In the genomic region with DNA sequence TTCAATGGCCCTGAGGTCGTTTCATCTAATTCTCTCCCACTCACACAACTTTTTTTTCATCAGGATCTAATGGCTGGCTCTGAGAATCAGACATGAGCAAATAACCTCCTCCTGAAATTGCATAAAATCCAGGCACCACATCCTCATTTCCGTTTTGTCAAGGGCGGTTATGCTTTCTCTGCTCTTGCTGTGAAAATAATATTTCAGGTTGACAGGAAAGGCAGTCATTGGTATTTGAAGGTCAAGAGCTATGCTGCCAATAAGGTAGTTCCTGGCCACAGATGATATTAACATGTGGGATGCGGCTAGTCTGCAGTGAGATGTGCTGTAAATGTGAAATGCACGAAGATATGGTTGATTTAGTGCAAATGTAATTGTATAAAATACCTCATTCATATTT, we compare ENCODE assay signal across 18 cellular contexts.
A peak's percentile ranks its signal among the peaks of the same experiment; 100 is the strongest.
DNase-seq lines count a peak whose midpoint lies in the region; ATAC-seq and TF ChIP-seq lines count a peak whose summit lies in the region.
"Had no signal": no experiment of that assay in that cellular context is flagged by ENCODE, and none has a peak within 500 bp of the region (broad histone marks: within the 10 kb centered on the region; RNA-seq: fewer than 3 reads in every experiment).

No MANE protein-coding gene starts in this region.

- H3K9ac ChIP-seq in mammary epithelial cell (ENCODE audit: insufficient read depth, low read length), result no peak overlapping the region
- H3K9ac ChIP-seq: BLaER1, GM23248 had no signal

- TF ChIP-seq CTCF in mammary epithelial cell (conservative IDR thresholded peaks at IDR 0.05 in 1 of 2, IDR thresholded peaks at IDR 0.05 in 1 of 2; ENCODE audit: extremely low read depth in 1 of 2, insufficient read depth in 1 of 2, low read depth in 1 of 2, low read length in 2 of 2) (no peak), MCF 10A (IDR thresholded peaks at IDR 0.05; ENCODE audit: unreplicated experiment) (no peak), esophagus muscularis mucosa (IDR thresholded peaks at IDR 0.05) (no peak), omental fat pad (IDR thresholded peaks at IDR 0.05) (no peak)

- peaks cover 19% of the 10 kb centered on the region for H3K4me1 Mint-ChIP-seq in MCF 10A (ENCODE audit: insufficient read depth, unreplicated experiment)
- H3K4me1 Mint-ChIP-seq: B cell had no signal

- no peak overlapping the region for H3K4me2 ChIP-seq in mammary epithelial cell (ENCODE audit: insufficient read depth, low read depth, low read length)
- H3K4me2 ChIP-seq: BLaER1 had no signal

- intact Hi-C loops in mammary epithelial cell (cut with micrococcal nuclease), result no loop called here
- intact Hi-C loops in MCF 10A (cut with micrococcal nuclease), result no loop called here
- intact Hi-C loops in esophagus muscularis mucosa (cut with DNase I), result no loop called here

- H3K27me3 ChIP-seq in mammary epithelial cell (ENCODE audit: insufficient read depth, low read length) (no peaks in the 10 kb centered on the region), esophagus muscularis mucosa (no peaks in the 10 kb centered on the region)
- H3K27me3 ChIP-seq: BLaER1 had no signal

- no peak for DNase-seq in mammary epithelial cell
- DNase-seq in MCF 10A (ENCODE audit: unreplicated experiment), result no peak
- peak; percentile 24 for DNase-seq in esophagus muscularis mucosa (ENCODE audit: extremely low spot score)
- no peak for DNase-seq in omental fat pad (ENCODE audit: low spot score)
- DNase-seq in NCI-H1417 (lab: John Stamatoyannopoulos, UW), result no peak
- DNase-seq: Caco-2; CD4-positive, CD25-positive, alpha-beta regulatory T cell; CD8-positive, alpha-beta T cell; DMS153; DND-41; GM23248; H7; HCEC 1CT had no signal

- H4K20me1 ChIP-seq in mammary epithelial cell (ENCODE audit: insufficient read depth, low read length), result no peaks in the 10 kb centered on the region
- H4K20me1 ChIP-seq: BLaER1 had no signal

- no peak overlapping the region for H3K27ac Mint-ChIP-seq in MCF 10A (ENCODE audit: low read depth, unreplicated experiment)
- H3K27ac Mint-ChIP-seq: B cell; CD4-positive, CD25-positive, alpha-beta regulatory T cell; CD8-positive, alpha-beta T cell had no signal

- H3K79me2 ChIP-seq in mammary epithelial cell (ENCODE audit: insufficient read depth, low read length), result no peaks in the 10 kb centered on the region

- H3K4me3 ChIP-seq in mammary epithelial cell (replicated peaks in 1 of 3; ENCODE audit: insufficient read depth in 1 of 3, low read depth in 2 of 3, low read length in 3 of 3) (no peak overlapping the region), esophagus muscularis mucosa (no peak overlapping the region)
- H3K4me3 ChIP-seq: BLaER1, GM23248 had no signal

- H3K4me3 Mint-ChIP-seq in MCF 10A (ENCODE audit: unreplicated experiment), result no peak overlapping the region
- H3K4me3 Mint-ChIP-seq: B cell; CD4-positive, CD25-positive, alpha-beta regulatory T cell; CD8-positive, alpha-beta T cell had no signal

- CTCF ChIA-PET in mammary epithelial cell (lab: Charles Lee; ENCODE audit: low non-redundant PET) (no interaction called here), MCF 10A (lab: Yijun Ruan, JAX) (no interaction called here)

- H3K36me3 ChIP-seq in mammary epithelial cell (ENCODE audit: insufficient read depth, low read length), result no peaks in the 10 kb centered on the region
- H3K36me3 ChIP-seq in esophagus muscularis mucosa, result no peaks in the 10 kb centered on the region
- H3K36me3 ChIP-seq: BLaER1 had no signal

- ATAC-seq in omental fat pad (ENCODE audit: low FRiP score) (peak; percentile 63), GM18907 (IDR thresholded peaks at IDR 0.05; ENCODE audit: unreplicated experiment) (no peak)
- ATAC-seq: CD8-positive, alpha-beta T cell had no signal

- BruUV-seq in mammary epithelial cell (replicated peaks; lab: Mats Ljungman, UMichigan), result no TSS peak
- BruUV-seq in MCF 10A (replicated peaks; lab: Mats Ljungman, UMichigan), result no TSS peak

- H3K4me1 ChIP-seq in mammary epithelial cell (ENCODE audit: insufficient read depth, low read length) (peaks cover 51% of the 10 kb centered on the region), esophagus muscularis mucosa (peaks cover 0 to 29% (median 14%) of the 10 kb centered on the region in 4 donors)
- H3K4me1 ChIP-seq: BLaER1, Caco-2 had no signal

- no peak for TF ChIP-seq POLR2A in esophagus muscularis mucosa (IDR thresholded peaks at IDR 0.05; ENCODE audit: low read depth)

- no peaks in the 10 kb centered on the region for H3K9me3 Mint-ChIP-seq in MCF 10A (ENCODE audit: unreplicated experiment)
- H3K9me3 Mint-ChIP-seq: CD8-positive, alpha-beta T cell had no signal

- H3K27ac ChIP-seq in mammary epithelial cell (ENCODE audit: insufficient read depth, low read depth, low read length) (no peak overlapping the region), esophagus muscularis mucosa (replicated peaks in 1 of 4) (no peak overlapping the region)
- H3K27ac ChIP-seq: 22Rv1, BLaER1, C4-2B, GM23248 had no signal

- H3K9me3 ChIP-seq in mammary epithelial cell (replicated peaks; ENCODE audit: insufficient read depth, low read length) (no peaks in the 10 kb centered on the region), esophagus muscularis mucosa (no peaks in the 10 kb centered on the region)
- H3K9me3 ChIP-seq: BLaER1, Caco-2 had no signal

- no peaks in the 10 kb centered on the region for H3K27me3 Mint-ChIP-seq in MCF 10A (ENCODE audit: insufficient read depth, unreplicated experiment)
- H3K27me3 Mint-ChIP-seq: B cell; CD4-positive, CD25-positive, alpha-beta regulatory T cell had no signal

- dilution Hi-C loops in mammary epithelial cell (cut with HindIII; ENCODE audit: low sequenced_read_pairs), result no loop called here

- POLR2A ChIA-PET in MCF 10A (lab: Yijun Ruan, JAX), result no interaction called here

- no peaks in the 10 kb centered on the region for H3K36me3 Mint-ChIP-seq in MCF 10A (ENCODE audit: insufficient read depth, unreplicated experiment)
- H3K36me3 Mint-ChIP-seq: CD4-positive, CD25-positive, alpha-beta regulatory T cell; CD8-positive, alpha-beta T cell had no signal

- WGBS in mammary epithelial cell (ENCODE audit: low coverage, missing lambda C conversion rate), result 40% methylated on average over 5 of the region's 5 CpGs
- 76% methylated on average over 5 of the region's 5 CpGs for WGBS in esophagus muscularis mucosa

- in situ Hi-C loops in mammary epithelial cell (cut with MboI; ENCODE audit: low sequenced_read_pairs in 2 of 2), result loop anchor here in 1 of 2 donors (25.0 kb wide), 1 partner anchor 1334 kb away; no protein-coding TSS in a partner anchor

- no peak for TF ChIP-seq EP300 in esophagus muscularis mucosa (IDR thresholded peaks at IDR 0.05)

- peak overlapping the region; percentile 67 for H2AFZ ChIP-seq in mammary epithelial cell (ENCODE audit: low read depth, low read length)
- H2AFZ ChIP-seq: GM23248 had no signal
